ENCODE assay signal across 1 cellular context in the genomic region with DNA sequence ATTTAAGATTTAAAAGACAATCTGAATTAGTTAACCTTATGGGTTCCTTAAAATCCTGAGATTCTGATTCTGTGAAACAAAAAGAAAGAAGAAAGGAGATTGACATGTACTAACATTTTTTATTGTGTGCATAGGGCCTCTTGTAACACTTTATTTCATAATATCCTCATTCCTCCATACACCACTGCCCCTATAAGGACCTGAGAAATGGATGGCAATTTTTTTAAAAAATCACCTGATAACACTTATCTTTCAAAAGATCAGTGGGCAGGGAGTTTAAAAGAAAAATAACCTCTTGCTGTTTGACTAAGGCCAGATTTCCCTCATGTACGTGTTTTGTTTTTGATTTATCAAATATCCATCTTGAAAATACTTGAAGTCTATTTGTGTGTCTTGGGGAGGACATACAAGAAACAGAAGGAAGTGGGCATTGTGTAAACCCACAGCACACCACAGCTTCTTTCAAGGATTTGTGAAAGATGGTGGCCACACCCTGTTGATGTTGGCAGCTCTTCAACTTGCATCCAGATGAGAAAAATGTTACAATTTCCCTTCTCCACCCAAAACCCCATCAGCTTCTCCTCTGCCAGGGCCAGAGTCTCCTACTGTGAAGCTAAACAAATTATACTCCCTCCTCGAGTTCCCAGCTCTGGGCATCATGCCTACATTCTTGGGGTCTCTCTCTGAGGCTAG.
TF ChIP-seq lines count a peak whose summit lies in the region.

No MANE protein-coding gene starts in this region.

TF ChIP-seq in IMR-90, 13 proteins besides CTCF, POLR2A, EP300 and RAD21 (continued from another document):
- TF ChIP-seq, protein P1, sequence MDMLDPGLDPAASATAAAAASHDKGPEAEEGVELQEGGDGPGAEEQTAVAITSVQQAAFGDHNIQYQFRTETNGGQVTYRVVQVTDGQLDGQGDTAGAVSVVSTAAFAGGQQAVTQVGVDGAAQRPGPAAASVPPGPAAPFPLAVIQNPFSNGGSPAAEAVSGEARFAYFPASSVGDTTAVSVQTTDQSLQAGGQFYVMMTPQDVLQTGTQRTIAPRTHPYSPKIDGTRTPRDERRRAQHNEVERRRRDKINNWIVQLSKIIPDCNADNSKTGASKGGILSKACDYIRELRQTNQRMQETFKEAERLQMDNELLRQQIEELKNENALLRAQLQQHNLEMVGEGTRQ (IDR thresholded peaks at IDR 0.05; ENCODE audit: low read depth, low read length) = no peak
- TF ChIP-seq, protein P2, sequence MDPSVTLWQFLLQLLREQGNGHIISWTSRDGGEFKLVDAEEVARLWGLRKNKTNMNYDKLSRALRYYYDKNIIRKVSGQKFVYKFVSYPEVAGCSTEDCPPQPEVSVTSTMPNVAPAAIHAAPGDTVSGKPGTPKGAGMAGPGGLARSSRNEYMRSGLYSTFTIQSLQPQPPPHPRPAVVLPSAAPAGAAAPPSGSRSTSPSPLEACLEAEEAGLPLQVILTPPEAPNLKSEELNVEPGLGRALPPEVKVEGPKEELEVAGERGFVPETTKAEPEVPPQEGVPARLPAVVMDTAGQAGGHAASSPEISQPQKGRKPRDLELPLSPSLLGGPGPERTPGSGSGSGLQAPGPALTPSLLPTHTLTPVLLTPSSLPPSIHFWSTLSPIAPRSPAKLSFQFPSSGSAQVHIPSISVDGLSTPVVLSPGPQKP (IDR thresholded peaks at IDR 0.05; ENCODE audit: borderline replicate concordance, low read depth, low read length) = no peak
- no peak for TF ChIP-seq MXI1 (IDR thresholded peaks at IDR 0.05; ENCODE audit: borderline replicate concordance, low read depth, low read length)
- TF ChIP-seq RFX5 (IDR thresholded peaks at IDR 0.05; ENCODE audit: low read depth, low read length) = no peak
- no peak for TF ChIP-seq CHD1 (IDR thresholded peaks at IDR 0.05; ENCODE audit: low read depth, low read length)
- no peak for TF ChIP-seq MAFK (IDR thresholded peaks at IDR 0.05; ENCODE audit: low read depth, low read length)
- TF ChIP-seq RCOR1 (IDR thresholded peaks at IDR 0.05; ENCODE audit: insufficient replicate concordance, low read length) = no peak
